ENCODE assay signal across 8 cellular contexts in the genomic region with DNA sequence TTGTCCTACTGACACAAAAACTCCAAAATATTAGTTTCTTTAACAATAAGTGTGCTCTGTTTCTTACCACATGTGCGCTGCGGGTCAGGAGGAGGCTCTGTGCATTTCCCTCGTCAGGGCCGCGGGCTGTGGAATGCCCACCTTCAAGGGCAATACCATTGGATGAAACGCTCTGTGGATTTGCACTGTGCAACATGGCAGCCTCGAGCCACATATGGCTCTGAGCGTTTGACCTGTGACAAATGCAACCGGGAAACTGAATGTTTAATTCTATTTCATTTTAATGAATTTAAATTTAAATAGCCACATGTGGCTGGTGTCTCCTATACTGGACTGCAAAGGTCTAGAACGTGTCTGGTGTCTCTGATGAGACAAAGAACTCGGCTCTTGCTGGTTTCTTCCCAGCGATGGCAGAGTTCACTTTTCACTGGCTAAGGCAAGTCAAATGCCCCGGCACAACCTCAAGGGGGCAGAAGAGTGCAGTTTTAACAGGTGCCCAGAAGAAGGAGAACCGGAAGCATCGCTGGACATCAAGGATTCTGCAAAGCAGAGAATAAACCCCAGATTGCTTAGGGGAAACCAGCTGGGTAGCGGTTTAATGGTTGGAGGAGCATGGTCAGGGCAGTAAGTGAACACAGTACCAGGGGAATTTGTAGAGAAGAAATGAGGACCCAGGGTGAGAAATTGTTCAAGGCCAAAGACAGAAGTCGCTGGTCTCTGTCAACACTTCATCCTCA. TPM values are rescaled to one million over a fixed set of nuclear protein-coding genes. Genes with fewer than 3 reads are reported as not detected.
DNase-seq lines count a peak whose midpoint lies in the region; ATAC-seq, FAIRE-seq and TF ChIP-seq lines count a peak whose summit lies in the region.

No MANE protein-coding gene starts in this region.

- H3K4me3 ChIP-seq in GM23248 (no peak overlapping the region), IMR-90 (ENCODE audit: insufficient read depth, low read depth, low read length) (no peak overlapping the region), OCI-LY1 (ENCODE audit: low read depth, low read length, poor library complexity, severe bottlenecking) (no peak overlapping the region), mammary epithelial cell (replicated peaks in 1 of 3; ENCODE audit: insufficient read depth in 1 of 3, low read depth in 2 of 3, low read length in 3 of 3) (no peak overlapping the region), HepG2 (replicated peaks in 1 of 3; ENCODE audit: insufficient read depth in 1 of 3, low read depth in 2 of 3, low read length in 3 of 3) (no peak overlapping the region), thyroid gland (replicated peaks in 1 of 3) (no peak overlapping the region)

- TF ChIP-seq POLR2A in IMR-90 (IDR thresholded peaks at IDR 0.05; ENCODE audit: low read depth, low read length) (no peak), HepG2 (IDR thresholded peaks at IDR 0.05; ENCODE audit: insufficient read depth in 1 of 2, low read depth in 2 of 2, low read length in 2 of 2) (no peak), thyroid gland (IDR thresholded peaks at IDR 0.05) (no peak)

- no peak overlapping the region for H2BK5ac ChIP-seq in IMR-90 (ENCODE audit: low read depth, low read length, poor library complexity, severe bottlenecking)

- H3K9ac ChIP-seq in GM23248: no peak overlapping the region
- H3K9ac ChIP-seq in IMR-90 (ENCODE audit: low read depth, low read length): no peak overlapping the region
- H3K9ac ChIP-seq in OCI-LY1 (ENCODE audit: low read length): no peak overlapping the region
- no peak overlapping the region for H3K9ac ChIP-seq in mammary epithelial cell (ENCODE audit: insufficient read depth, low read length)
- H3K9ac ChIP-seq in HepG2 (ENCODE audit: insufficient read depth, low read depth, low read length): no peak overlapping the region

- H3K9me3 ChIP-seq in GM23248 (ENCODE audit: low read depth): no peaks in the 10 kb centered on the region
- no peaks in the 10 kb centered on the region for H3K9me3 ChIP-seq in IMR-90 (ENCODE audit: control insufficient read depth, insufficient read depth, low read length)
- no peaks in the 10 kb centered on the region for H3K9me3 ChIP-seq in OCI-LY1 (ENCODE audit: low read length)
- no peaks in the 10 kb centered on the region for H3K9me3 ChIP-seq in mammary epithelial cell (replicated peaks; ENCODE audit: insufficient read depth, low read length)
- no peaks in the 10 kb centered on the region for H3K9me3 ChIP-seq in HepG2 (ENCODE audit: low read length)
- H3K9me3 ChIP-seq in thyroid gland: no peaks in the 10 kb centered on the region

- BruUV-seq in IMR-90 (replicated peaks; lab: Mats Ljungman, UMichigan) (no TSS peak), mammary epithelial cell (replicated peaks; lab: Mats Ljungman, UMichigan) (no TSS peak), HepG2 (replicated peaks; lab: Mats Ljungman, UMichigan) (no TSS peak)

- H3K4me1 ChIP-seq in GM23248 (ENCODE audit: insufficient read depth): no peaks in the 10 kb centered on the region
- H3K4me1 ChIP-seq in IMR-90 (ENCODE audit: control insufficient read depth, insufficient read depth, low read length): no peaks in the 10 kb centered on the region
- H3K4me1 ChIP-seq in OCI-LY1 (ENCODE audit: insufficient read depth, low read length, severe bottlenecking): no peaks in the 10 kb centered on the region
- H3K4me1 ChIP-seq in mammary epithelial cell (ENCODE audit: insufficient read depth, low read length): no peaks in the 10 kb centered on the region
- no peaks in the 10 kb centered on the region for H3K4me1 ChIP-seq in HepG2 (ENCODE audit: insufficient read depth, low read length)
- no peaks in the 10 kb centered on the region for H3K4me1 ChIP-seq in thyroid gland

- WGBS in GM23248 (ENCODE audit: low coverage in 1 of 2, low lambda C conversion rate in 2 of 2, missing lambda C conversion rate in 2 of 2), 2 experiments: 42 to 45% methylated on average over 17 of the region's 17 CpGs
- 23% methylated on average over 4 of the region's 17 CpGs; no CpG with 5 or more reads in 1 of the 2 experiments for WGBS in IMR-90 (ENCODE audit: extremely low coverage in 2 of 2, insufficient read length in 1 of 2), 2 experiments
- WGBS in mammary epithelial cell (ENCODE audit: low coverage, missing lambda C conversion rate): 40% methylated on average over 16 of the region's 17 CpGs
- 29% methylated on average over 17 of the region's 17 CpGs for WGBS in HepG2 (ENCODE audit: low lambda C conversion rate)
- 53 to 57% methylated on average over 17 of the region's 17 CpGs for WGBS in thyroid gland, 2 donors

- H3K27me3 ChIP-seq in GM23248 (replicated peaks; ENCODE audit: insufficient read depth) (peaks cover 13% of the 10 kb centered on the region; the same call in 1 of the 2 replicates), IMR-90 (ENCODE audit: control insufficient read depth, insufficient read depth, low read length) (peaks cover 2% of the 10 kb centered on the region; the same call in 1 of the 2 replicates), OCI-LY1 (ENCODE audit: insufficient read depth, low read length) (no peaks in the 10 kb centered on the region), mammary epithelial cell (ENCODE audit: insufficient read depth, low read length) (no peaks in the 10 kb centered on the region), HepG2 (ENCODE audit: control insufficient read depth in 1 of 2, insufficient read depth in 2 of 2, low read length in 2 of 2) (peaks cover 1 to 22% of the 10 kb centered on the region in 2 experiments; a peak in 4 of 5 replicates), thyroid gland (no peaks in the 10 kb centered on the region)

- no peak overlapping the region for H4K8ac ChIP-seq in IMR-90 (ENCODE audit: low read depth in 2 of 2, low read length in 2 of 2)

- no peaks in the 10 kb centered on the region for H3K79me1 ChIP-seq in IMR-90 (ENCODE audit: low read depth in 1 of 2, low read length in 2 of 2)

- H2AFZ ChIP-seq in GM23248 (no peak overlapping the region), IMR-90 (replicated peaks; ENCODE audit: low read length, poor library complexity) (no peak overlapping the region), OCI-LY1 (ENCODE audit: low read length) (no peak overlapping the region), mammary epithelial cell (ENCODE audit: low read depth, low read length) (no peak overlapping the region), HepG2 (ENCODE audit: low read length) (no peak overlapping the region)

- no peak overlapping the region for H3K56ac ChIP-seq in IMR-90 (ENCODE audit: extremely low read depth, insufficient read depth, low read length)

- in situ Hi-C loops in GM23248 (cut with MboI) (no loop called here), IMR-90 (cut with MboI; ENCODE audit: low sequenced_read_pairs) (loop anchor here (10.0 kb wide), 1 partner anchor 831 kb away; no protein-coding TSS in a partner anchor), mammary epithelial cell (cut with MboI; ENCODE audit: low sequenced_read_pairs in 2 of 2) (loop anchor here (10.0 to 25.0 kb wide), 3 partner anchors 831 to 1048 kb away; no protein-coding TSS in a partner anchor), HepG2 (cut with HindIII; ENCODE audit: extremely low pct_ligation_motif_present, low pct_unique_long_range_greater_than_20kb) (loop anchor here (25.0 kb wide), 1 partner anchor 423 kb away; no protein-coding TSS in a partner anchor)

- no peak overlapping the region for H4K5ac ChIP-seq in IMR-90 (ENCODE audit: low read depth, low read length)

- H3K27ac ChIP-seq in 22Rv1 (no peak overlapping the region), GM23248 (no peak overlapping the region), IMR-90 (ENCODE audit: insufficient read depth, low read length) (no peak overlapping the region), OCI-LY1 (ENCODE audit: low read depth, low read length, poor library complexity, severe bottlenecking) (no peak overlapping the region), mammary epithelial cell (ENCODE audit: insufficient read depth, low read depth, low read length) (no peak overlapping the region), HepG2 (ENCODE audit: extremely low read length, insufficient read depth, low read length) (no peak overlapping the region), thyroid gland (no peak overlapping the region)

- no peaks in the 10 kb centered on the region for H3K9me1 ChIP-seq in IMR-90 (ENCODE audit: insufficient read depth, low read length)

- no peak overlapping the region for H2BK20ac ChIP-seq in IMR-90 (ENCODE audit: low read depth, low read length)

- H3K14ac ChIP-seq in IMR-90 (replicated peaks; ENCODE audit: low read depth, low read length): no peak overlapping the region

- H3F3A ChIP-seq in GM23248 (ENCODE audit: insufficient read depth): no peaks in the 10 kb centered on the region
- no peaks in the 10 kb centered on the region for H3F3A ChIP-seq in OCI-LY1 (ENCODE audit: insufficient read depth, low read length)

- TF ChIP-seq EP300 in HepG2 (IDR thresholded peaks at IDR 0.05; ENCODE audit: low read depth in 2 of 2, low read length in 2 of 2): no peak
- TF ChIP-seq EP300 in HepG2 (CRISPR knock-in tag; IDR thresholded peaks at IDR 0.05; ENCODE audit: borderline replicate concordance): no peak

- peak; percentile 74; the same call in 1 of the 2 replicates for ATAC-seq in IMR-90 (ENCODE audit: low read depth)
- ATAC-seq in HepG2: peak; percentile 78

- H4K20me1 ChIP-seq in GM23248 (ENCODE audit: insufficient read depth) (no peaks in the 10 kb centered on the region), IMR-90 (ENCODE audit: insufficient read depth, low read length) (no peaks in the 10 kb centered on the region), OCI-LY1 (ENCODE audit: insufficient read depth, low read length) (no peaks in the 10 kb centered on the region), mammary epithelial cell (ENCODE audit: insufficient read depth, low read length) (no peaks in the 10 kb centered on the region), HepG2 (ENCODE audit: insufficient read depth, low read length) (no peaks in the 10 kb centered on the region)

- peak; percentile 23 for FAIRE-seq in HepG2 (lab: Jason Lieb, UNC)

- H4K91ac ChIP-seq in IMR-90 (ENCODE audit: insufficient read depth, low read depth, low read length): no peak overlapping the region

- H2AK5ac ChIP-seq in IMR-90 (ENCODE audit: low read depth, low read length): no peak overlapping the region

- H3K4ac ChIP-seq in IMR-90 (ENCODE audit: low read depth, low read length): no peak overlapping the region

- peak; percentile 84 for TF ChIP-seq CTCF in 22Rv1 (IDR thresholded peaks at IDR 0.05)
- TF ChIP-seq CTCF in IMR-90 (conservative IDR thresholded peaks at IDR 0.05; ENCODE audit: low read depth, low read length): peak; percentile 66
- peak; percentile 79 for TF ChIP-seq CTCF in OCI-LY1 (IDR thresholded peaks at IDR 0.05; ENCODE audit: low read length)
- TF ChIP-seq CTCF in mammary epithelial cell (conservative IDR thresholded peaks at IDR 0.05 in 1 of 2, IDR thresholded peaks at IDR 0.05 in 1 of 2; ENCODE audit: extremely low read depth in 1 of 2, insufficient read depth in 1 of 2, low read depth in 1 of 2, low read length in 2 of 2): peak; percentile 66 to 76
- peak; percentile 70 for TF ChIP-seq CTCF in HepG2 (CRISPR knock-in tag; IDR thresholded peaks at IDR 0.05)
- TF ChIP-seq CTCF in thyroid gland (IDR thresholded peaks at IDR 0.05): peak; percentile 30 to 80 (median 67)

- dilution Hi-C loops in IMR-90 (cut with HindIII; ENCODE audit: low sequenced_read_pairs, unreplicated experiment) (no loop called here), mammary epithelial cell (cut with HindIII; ENCODE audit: low sequenced_read_pairs) (no loop called here)

- H2AK9ac ChIP-seq in IMR-90 (replicated peaks; ENCODE audit: low read depth, low read length, poor library complexity): no peak overlapping the region

- H2BK15ac ChIP-seq in IMR-90 (ENCODE audit: low read depth, low read length): no peak overlapping the region

- intact Hi-C loops in IMR-90 (cut with micrococcal nuclease) (loop anchor here (1.0 to 10.0 kb wide), 3 partner anchors 241 to 832 kb away; a partner anchor contains a TSS), mammary epithelial cell (cut with micrococcal nuclease) (loop anchor here (1.0 to 10.0 kb wide), 4 partner anchors 238 to 1041 kb away; a partner anchor contains a TSS), HepG2 (cut with micrococcal nuclease; ENCODE audit: unreplicated experiment) (loop anchor here (1.0 kb wide), 1 partner anchor 832 kb away; no protein-coding TSS in a partner anchor), thyroid gland (cut with DNase I) (no loop called here)

- no peaks in the 10 kb centered on the region for H3K9me2 ChIP-seq in GM23248 (ENCODE audit: insufficient read depth)
- H3K9me2 ChIP-seq in OCI-LY1 (ENCODE audit: low read depth, low read length): no peaks in the 10 kb centered on the region

- H3K18ac ChIP-seq in IMR-90 (ENCODE audit: low read depth, low read length): no peak overlapping the region

- H3K79me2 ChIP-seq in GM23248 (ENCODE audit: insufficient read depth): no peaks in the 10 kb centered on the region
- no peaks in the 10 kb centered on the region for H3K79me2 ChIP-seq in OCI-LY1 (ENCODE audit: insufficient read depth, low read length)
- no peaks in the 10 kb centered on the region for H3K79me2 ChIP-seq in mammary epithelial cell (ENCODE audit: insufficient read depth, low read length)
- no peaks in the 10 kb centered on the region for H3K79me2 ChIP-seq in HepG2 (ENCODE audit: insufficient read depth, low read length)

- no peak overlapping the region for H3K4me2 ChIP-seq in GM23248 (ENCODE audit: unreplicated experiment)
- H3K4me2 ChIP-seq in IMR-90 (ENCODE audit: low read depth, low read length): no peak overlapping the region
- H3K4me2 ChIP-seq in OCI-LY1 (ENCODE audit: low read length): no peak overlapping the region; the same call in 1 of the 2 replicates
- H3K4me2 ChIP-seq in mammary epithelial cell (ENCODE audit: insufficient read depth, low read depth, low read length): no peak overlapping the region
- H3K4me2 ChIP-seq in HepG2 (ENCODE audit: low read depth, low read length): no peak overlapping the region

- H3K36me3 ChIP-seq in GM23248 (ENCODE audit: low read depth) (no peaks in the 10 kb centered on the region), IMR-90 (ENCODE audit: control insufficient read depth, insufficient read depth, low read length) (no peaks in the 10 kb centered on the region), OCI-LY1 (ENCODE audit: insufficient read depth, low read length) (no peaks in the 10 kb centered on the region), mammary epithelial cell (ENCODE audit: insufficient read depth, low read length) (no peaks in the 10 kb centered on the region), HepG2 (replicated peaks in 1 of 2; ENCODE audit: control insufficient read depth in 1 of 2, insufficient read depth in 2 of 2, low read length in 2 of 2) (no peaks in the 10 kb centered on the region), thyroid gland (no peaks in the 10 kb centered on the region)

- TF ChIP-seq RAD21 in IMR-90 (IDR thresholded peaks at IDR 0.05; ENCODE audit: low read length) (peak; percentile 70), HepG2 (CRISPR knock-in tag; IDR thresholded peaks at IDR 0.05) (no peak)

- DNase-seq in GM03348 (ENCODE audit: low spot score) (peak; percentile 75), GM23248 (peak; percentile 66), IMR-90 (peak; percentile 54), mammary epithelial cell (peak; percentile 25), HepG2 (ENCODE audit: low spot score) (peak; percentile 49), thyroid gland (peak; percentile 72 to 79)

- POLR2A ChIA-PET in IMR-90 (lab: Charles Lee; ENCODE audit: unreplicated experiment) (no interaction called here), HepG2 (lab: Yijun Ruan, JAX) (no interaction called here)

- H3K23ac ChIP-seq in IMR-90 (ENCODE audit: low read depth, low read length): no peak overlapping the region

- H2BK120ac ChIP-seq in IMR-90 (ENCODE audit: low read depth, low read length): no peak overlapping the region

- CTCF ChIA-PET in IMR-90 (lab: Yijun Ruan, JAX) (interaction anchor here (0.6 to 2.2 kb wide), 3 partner anchors 11 to 127 kb away, joined by 3 to 6 read pairs (median 3); no protein-coding TSS in a partner anchor), mammary epithelial cell (lab: Charles Lee; ENCODE audit: low non-redundant PET) (no interaction called here), HepG2 (lab: Yijun Ruan, JAX; ENCODE audit: low intra/inter-chr PET ratio, low total read pairs) (interaction anchor here (1.2 kb wide), 1 partner anchor 832 kb away, joined by 6 read pairs; no protein-coding TSS in a partner anchor)

RNA-seq across cellular contexts. Expression of a gene that starts 37.0 kb away (rescaled TPM):
- 9.9 and 16.2 TPM in 2 replicates for total RNA-seq in GM23248 (2014; rRNA removed; shearing (Covaris generic))
- polyA plus RNA-seq in GM23248 (2016; fragmentation: Nextera tagmentation; extraction: Ambion mirVana): 37.7 and 40.0 TPM in 2 replicates
- 15.2 and 21.9 TPM in 2 replicates for total RNA-seq in IMR-90 (2012; rRNA removed)
- polyA plus RNA-seq in IMR-90 (2012; rRNA removed): 25.3 and 30.2 TPM in 2 replicates
- polyA plus RNA-seq in IMR-90 (2012; cell fraction: cytosol; rRNA removed): 11.8 and 21.2 TPM in 2 replicates
- polyA plus RNA-seq in IMR-90 (2012; cell fraction: nucleus; rRNA removed; ENCODE audit: low replicate concordance): 32.2 and 46.9 TPM in 2 replicates
- 10 to 100 TPM in 1 of 2 donors, 1 to 10 TPM in 1; 9.2 to 19.5 TPM for total RNA-seq in mammary epithelial cell
- 28.0 TPM for polyA plus RNA-seq in mammary epithelial cell
- polyA minus RNA-seq in mammary epithelial cell: 5.4 TPM
- 39.7 and 45.9 TPM in 2 replicates for total RNA-seq in HepG2 (2016; rRNA removed; fragmentation: Illumina TruSeq; extraction: Trizol)
- 26.8 and 30.8 TPM in 2 replicates for total RNA-seq in HepG2 (2016; cell fraction: cytosol; rRNA removed; fragmentation: Illumina TruSeq; extraction: Trizol; ENCODE audit: low read depth)
- total RNA-seq in HepG2 (2016; cell fraction: insoluble cytoplasmic fraction; rRNA removed; fragmentation: Illumina TruSeq; extraction: Trizol): 36.9 and 47.1 TPM in 2 replicates
- total RNA-seq in HepG2 (2016; cell fraction: membrane; rRNA removed; fragmentation: Illumina TruSeq; extraction: Trizol): 43.7 and 45.0 TPM in 2 replicates
- total RNA-seq in HepG2 (2016; cell fraction: nucleus; rRNA removed; fragmentation: Illumina TruSeq; extraction: Trizol): 27.3 and 30.5 TPM in 2 replicates
- 32.1 and 49.4 TPM in 2 replicates for polyA plus RNA-seq in HepG2 (2011; rRNA removed)
- polyA plus RNA-seq in HepG2 (2011; cell fraction: cytosol; rRNA removed): 33.5 and 39.5 TPM in 2 replicates
- 29.6 and 38.2 TPM in 2 replicates for polyA plus RNA-seq in HepG2 (2011; cell fraction: nucleus; rRNA removed)
- 36.5 and 48.1 TPM in 2 replicates for polyA plus RNA-seq in HepG2 (2012)
- polyA plus RNA-seq in HepG2 (2016; cell fraction: cytosol; fragmentation: Illumina TruSeq; extraction: Trizol; ENCODE audit: low read depth): 37.2 and 42.5 TPM in 2 replicates
- 36.2 and 38.9 TPM in 2 replicates for polyA plus RNA-seq in HepG2 (2016; cell fraction: insoluble cytoplasmic fraction; fragmentation: Illumina TruSeq; extraction: Trizol; ENCODE audit: low read depth)
- 38.3 and 46.2 TPM in 2 replicates for polyA plus RNA-seq in HepG2 (2016; cell fraction: membrane; fragmentation: Illumina TruSeq; extraction: Trizol; ENCODE audit: low read depth)
- polyA plus RNA-seq in HepG2 (2016; cell fraction: nucleus; fragmentation: Illumina TruSeq; extraction: Trizol; ENCODE audit: insufficient read depth, low read depth): 49.7 and 63.7 TPM in 2 replicates
- polyA minus RNA-seq in HepG2 (2011; rRNA and poly(A)+ RNA removed; ENCODE audit: low replicate concordance): 19.9 and 51.6 TPM in 2 replicates
- polyA minus RNA-seq in HepG2 (2011; cell fraction: cytosol; rRNA and poly(A)+ RNA removed): 14.5 and 14.9 TPM in 2 replicates
- polyA minus RNA-seq in HepG2 (2011; cell fraction: nucleus; rRNA and poly(A)+ RNA removed): 39.4 and 50.0 TPM in 2 replicates
- total RNA-seq in thyroid gland: 10 to 100 TPM; 22.2 to 32.0 (median 28.7) TPM

Comparison
In these comparisons a context has a peak if more than half of its experiments do, and no peak if none do; other contexts are left out.
1. DNase-seq: peak in every context shown above with its lines; median percentile 76 in thyroid gland; 75 in GM03348; 66 in GM23248; 54 in IMR-90; 49 in HepG2; 25 in mammary epithelial cell.